23 cellular contexts compared by ENCODE assay signal in the genomic region with DNA sequence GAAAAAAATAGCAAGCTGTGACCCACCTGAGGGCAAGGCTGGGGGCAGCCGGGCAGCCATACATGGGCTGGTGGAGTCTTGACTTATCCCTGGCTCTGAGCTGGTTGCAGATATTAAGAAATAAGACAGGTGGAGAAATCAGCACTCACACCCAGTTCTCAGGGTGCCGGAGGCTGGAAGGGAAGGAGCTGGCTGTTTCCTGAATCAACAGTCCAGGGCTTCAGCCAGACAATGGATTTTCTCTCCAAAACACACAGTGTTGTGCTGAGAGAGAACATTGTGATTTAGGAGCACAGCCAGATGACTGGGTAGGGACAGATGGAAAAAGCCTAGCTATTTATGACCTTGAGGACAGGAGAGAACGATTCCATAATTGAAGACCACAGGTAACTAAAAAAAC.
DNase-seq lines count a peak whose midpoint lies in the region; ATAC-seq, FAIRE-seq and TF ChIP-seq lines count a peak whose summit lies in the region.
"Had no signal": no experiment of that assay in that cellular context is flagged by ENCODE, and none has a peak within 500 bp of the region (broad histone marks: within the 10 kb centered on the region; RNA-seq: fewer than 3 reads in every experiment).

No MANE protein-coding gene starts in this region.

- H3K27ac ChIP-seq in VCaP: peak overlapping the region; percentile 10; the same call in 1 of the 2 replicates
- no peak overlapping the region for H3K27ac ChIP-seq in left lung
- H3K27ac ChIP-seq in testis: peak overlapping the region in 1 of 2 donors; percentile 15
- H3K27ac ChIP-seq in body of pancreas: no peak overlapping the region
- H3K27ac ChIP-seq: cardiac muscle cell, SJSA1 had no signal

- ATAC-seq in esophagus mucosa (peak; percentile 15), left lung (peak; percentile 43), body of pancreas (no peak)
- ATAC-seq: Panc1; stimulated activated memory B cell treated with anti-CD40 and anti-IgM and Interleukin-4, amounts not matched to agents 10 μg/mL and 1 μg/mL and 100 μg/mL, for 72 hours had no signal

- TF ChIP-seq CTCF in VCaP (conservative IDR thresholded peaks at IDR 0.05): no peak
- no peak for TF ChIP-seq CTCF in left lung (IDR thresholded peaks at IDR 0.05)
- no peak for TF ChIP-seq CTCF in testis (IDR thresholded peaks at IDR 0.05)
- TF ChIP-seq CTCF in body of pancreas (IDR thresholded peaks at IDR 0.05): no peak

- H3K27me3 ChIP-seq in left lung (no peaks in the 10 kb centered on the region), testis (no peaks in the 10 kb centered on the region), body of pancreas (no peaks in the 10 kb centered on the region)
- H3K27me3 ChIP-seq: adrenal gland, cardiac muscle cell, SJSA1, tibial nerve had no signal

- FAIRE-seq in urothelium cell line (lab: Jason Lieb, UNC): no peak
- FAIRE-seq: GM12892, H54 had no signal

- 53 to 56% methylated on average over 3 of the region's 3 CpGs for WGBS in testis, 2 donors
- 58 to 65% methylated on average over 3 of the region's 3 CpGs for WGBS in body of pancreas, 2 donors

- H3K4me3 ChIP-seq in left lung (no peak overlapping the region), testis (no peak overlapping the region), body of pancreas (no peak overlapping the region)
- H3K4me3 ChIP-seq: adrenal gland, cardiac muscle cell, lung, SJSA1, tibial nerve had no signal

- TF ChIP-seq POLR2A in testis (IDR thresholded peaks at IDR 0.05) (no peak), body of pancreas (IDR thresholded peaks at IDR 0.05) (no peak)

- DNase-seq in left lung (no peak), testis (peak; percentile 23), body of pancreas (no peak), urothelium cell line (ENCODE audit: low spot score) (no peak), mesenteric fat pad (ENCODE audit: low spot score) (no peak)
- DNase-seq: activated CD4-positive, alpha-beta T cell treated with anti-CD3 and anti-CD28 coated beads, Interleukin-2, amount 50 U/mL, for 1 hour; activated CD8-positive, alpha-beta memory T cell treated with anti-CD3 and anti-CD28 coated beads, Interleukin-2, amount 50 U/mL, for 48 hours; activated effector memory CD4-positive, alpha-beta T cell treated with Interleukin-2 at 50 U/mL for 16 hours; DMS79; effector CD8-positive, alpha-beta T cell; naive B cell; NCI-H82 had no signal

- H3K4me1 ChIP-seq in left lung (peaks cover 0 to 11% of the 10 kb centered on the region in 2 donors), testis (no peaks in the 10 kb centered on the region), body of pancreas (no peaks in the 10 kb centered on the region)
- H3K4me1 ChIP-seq: SJSA1, tibial nerve had no signal

- no peaks in the 10 kb centered on the region for H3K36me3 ChIP-seq in left lung
- H3K36me3 ChIP-seq in testis (ENCODE audit: low read depth, missing control alignments): no peaks in the 10 kb centered on the region
- no peaks in the 10 kb centered on the region for H3K36me3 ChIP-seq in body of pancreas (replicated peaks in 1 of 2; ENCODE audit: insufficient read depth in 1 of 2, low read depth in 2 of 2)
- H3K36me3 ChIP-seq: adrenal gland, cardiac muscle cell, SJSA1, tibial nerve had no signal

- intact Hi-C loops in left lung (cut with DNase I) (no loop called here), testis (cut with DNase I; ENCODE audit: low total_unique reads) (no loop called here), body of pancreas (cut with DNase I) (loop anchor here (10.0 kb wide), 1 partner anchor 57 kb away; no protein-coding TSS in a partner anchor)

- H3K9me3 ChIP-seq in left lung: no peaks in the 10 kb centered on the region
- no peaks in the 10 kb centered on the region for H3K9me3 ChIP-seq in testis
- no peaks in the 10 kb centered on the region for H3K9me3 ChIP-seq in body of pancreas
- H3K9me3 ChIP-seq: adrenal gland, SJSA1, tibial nerve had no signal
